9 cellular contexts compared by ENCODE assay signal in the genomic region with DNA sequence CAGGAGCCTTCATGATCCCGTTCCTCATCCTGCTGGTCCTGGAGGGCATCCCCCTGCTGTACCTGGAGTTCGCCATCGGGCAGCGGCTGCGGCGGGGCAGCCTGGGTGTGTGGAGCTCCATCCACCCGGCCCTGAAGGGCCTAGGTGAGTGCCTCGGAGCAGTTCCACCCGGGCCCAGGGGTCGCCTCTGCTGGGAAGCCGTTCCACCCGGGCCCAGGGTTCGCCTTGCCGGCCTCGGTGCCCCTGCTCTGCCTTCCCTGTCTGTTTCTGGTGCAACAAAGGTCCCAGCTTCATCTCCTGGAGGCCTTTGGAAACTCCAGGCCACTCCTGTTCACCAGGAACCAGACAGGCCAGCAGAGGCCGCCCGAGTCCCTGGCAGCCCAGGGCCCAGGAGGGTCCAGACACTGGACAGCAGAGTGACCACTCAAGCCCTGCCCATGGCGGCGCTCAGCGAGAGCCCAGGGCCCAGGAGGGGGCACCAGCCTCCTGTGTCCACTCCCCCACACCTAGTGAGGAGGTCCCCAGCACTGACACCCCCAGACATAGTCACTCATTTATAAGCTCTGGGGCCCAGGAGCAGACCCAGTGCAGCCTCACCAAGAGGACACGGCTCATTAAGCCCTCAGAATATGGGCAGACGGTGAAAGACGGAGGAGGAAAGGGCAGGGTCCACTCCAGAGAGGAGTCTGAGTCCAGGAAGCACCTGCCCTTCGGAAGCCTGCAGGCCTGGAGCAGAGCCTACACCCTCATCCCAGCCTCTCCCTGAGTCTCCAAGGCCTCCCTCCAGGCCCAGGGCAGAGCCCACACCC. TPM values are rescaled to one million over a fixed set of nuclear protein-coding genes. Genes with fewer than 3 reads are reported as not detected.
DNase-seq lines count a peak whose midpoint lies in the region; FAIRE-seq and TF ChIP-seq lines count a peak whose summit lies in the region.
"Had no signal": no experiment of that assay in that cellular context is flagged by ENCODE, and none has a peak within 500 bp of the region (broad histone marks: within the 10 kb centered on the region; RNA-seq: fewer than 3 reads in every experiment).

No MANE protein-coding gene starts in this region.

- peak overlapping the region in 1 of 2 donors; percentile 66 for H3K27ac ChIP-seq in small intestine (ENCODE audit: low read depth in 1 of 2, low read length in 1 of 2)
- H3K27ac ChIP-seq: vagina had no signal

- FAIRE-seq in small intestine (lab: Jason Lieb, UNC): no peak

- DNase-seq in NCI-H774 (lab: John Stamatoyannopoulos, UW) (peak; percentile 32), epithelial cell of proximal tubule (ENCODE audit: low read depth) (no peak), small intestine (peak; percentile 81), SIG-M5 treated with dmso at 0.1 percent for 504 hours (lab: John Stamatoyannopoulos, UW; ENCODE audit: unreplicated experiment) (no peak), NOMO-1 treated with DMSO at 0.1 percent for 48 hours (lab: John Stamatoyannopoulos, UW; ENCODE audit: unreplicated experiment) (no peak), T-helper 1 cell (no peak)

- no peaks in the 10 kb centered on the region for H3K27me3 ChIP-seq in small intestine (ENCODE audit: control insufficient read depth in 2 of 2, insufficient read depth in 2 of 2, low read length in 2 of 2)
- H3K27me3 ChIP-seq: vagina had no signal

- peaks cover 3 to 8% of the 10 kb centered on the region in 2 donors for H3K36me3 ChIP-seq in small intestine (ENCODE audit: control insufficient read depth in 2 of 2, insufficient read depth in 2 of 2, low read length in 2 of 2)
- H3K36me3 ChIP-seq: vagina had no signal

- 39 to 72% (median 52%) methylated on average over 22 to 24 of the region's 24 CpGs for WGBS in small intestine, 3 donors

- peaks cover 0 to 2% of the 10 kb centered on the region in 2 donors for H3K4me1 ChIP-seq in small intestine (ENCODE audit: control insufficient read depth in 2 of 2, insufficient read depth in 1 of 2, low read depth in 1 of 2, low read length in 1 of 2)
- H3K4me1 ChIP-seq: vagina had no signal

- peak; percentile 30 for TF ChIP-seq CTCF in GM12874 (IDR thresholded peaks at IDR 0.05; ENCODE audit: insufficient read depth, low read depth, low read length)
- TF ChIP-seq CTCF in epithelial cell of proximal tubule (conservative IDR thresholded peaks at IDR 0.05; ENCODE audit: low read depth, low read length): peak; percentile 65

- H3K4me3 ChIP-seq in epithelial cell of proximal tubule (ENCODE audit: low read depth, low read length): no peak overlapping the region
- no peak overlapping the region for H3K4me3 ChIP-seq in small intestine (ENCODE audit: low read depth in 1 of 2, low read length in 2 of 2)
- H3K4me3 ChIP-seq: vagina had no signal

- no peaks in the 10 kb centered on the region for H3K9me3 ChIP-seq in small intestine (ENCODE audit: control insufficient read depth, low read depth)
- H3K9me3 ChIP-seq: vagina had no signal

RNA-seq across cellular contexts. Expression of gene SLC6A19, which starts 7.6 kb away (rescaled TPM):
- not detected in 2 replicates for total RNA-seq in epithelial cell of proximal tubule
- polyA plus RNA-seq in small intestine: 100 to 1,000 TPM in 2 of 3 donors, 10 to 100 TPM in 1; 56.3 to 199 (median 192) TPM
- total RNA-seq: vagina had no signal
- polyA plus RNA-seq: esophagus had no signal

RNA-seq across cellular contexts. Expression of gene SLC6A18, which starts 16.2 kb away (rescaled TPM):
- total RNA-seq in epithelial cell of proximal tubule: not detected in 2 replicates
- polyA plus RNA-seq in small intestine: under 1 TPM in 1 of 3 donors, not detected in 2; 0.04 TPM
- total RNA-seq: vagina had no signal
- polyA plus RNA-seq: esophagus had no signal

Comparison
In these comparisons a context has a peak if more than half of its experiments do, and no peak if none do; other contexts are left out.
1. DNase-seq: peak in NCI-H774 (single experiment) and small intestine (single experiment); none in epithelial cell of proximal tubule (single experiment), SIG-M5 treated with dmso at 0.1 percent for 504 hours (single experiment), NOMO-1 treated with DMSO at 0.1 percent for 48 hours (single experiment) and T-helper 1 cell (0 of 5).